In the genomic region with DNA sequence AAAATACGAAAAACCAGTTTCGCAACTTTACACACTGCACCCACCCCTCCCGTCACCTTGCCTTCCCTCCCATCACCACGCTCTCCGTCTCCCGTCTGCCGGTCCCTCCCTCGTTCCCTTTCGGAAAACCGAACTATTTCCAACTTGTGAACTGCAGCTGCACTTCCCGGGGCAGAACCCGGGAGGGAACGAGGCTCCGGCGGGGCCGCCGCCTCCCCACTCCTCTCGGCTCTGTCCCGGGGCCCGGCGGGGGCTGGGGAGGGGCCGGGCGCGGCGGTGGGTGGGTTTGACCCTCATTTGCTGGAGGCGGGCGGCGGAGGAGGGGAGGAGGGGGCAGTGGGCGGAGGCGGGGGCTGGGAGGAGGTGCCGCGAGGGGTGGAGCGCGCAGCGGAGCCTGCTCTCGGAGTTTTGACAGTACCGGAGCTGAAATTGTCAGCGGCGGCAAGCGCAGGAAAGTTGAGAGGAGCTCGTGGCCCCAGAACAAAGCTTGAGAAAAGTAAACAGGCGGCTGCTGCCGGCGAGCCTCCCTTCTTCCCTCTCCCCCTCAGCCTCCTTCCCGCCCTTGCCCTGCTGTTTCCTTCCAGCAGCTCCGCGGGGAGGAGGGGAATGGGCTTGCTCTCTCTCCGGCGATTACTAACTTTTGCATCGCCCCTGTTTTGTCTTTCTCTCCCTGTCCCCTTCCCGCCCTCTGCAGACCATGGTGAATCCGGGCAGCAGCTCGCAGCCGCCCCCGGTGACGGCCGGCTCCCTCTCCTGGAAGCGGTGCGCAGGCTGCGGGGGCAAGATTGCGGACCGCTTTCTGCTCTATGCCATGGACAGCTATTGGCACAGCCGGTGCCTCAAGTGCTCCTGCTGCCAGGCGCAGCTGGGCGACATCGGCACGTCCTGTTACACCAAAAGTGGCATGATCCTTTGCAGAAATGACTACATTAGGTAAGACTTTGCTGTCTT, we compare ENCODE assay signal across 8 cellular contexts. TPM values are rescaled to one million over a fixed set of nuclear protein-coding genes. Genes with fewer than 3 reads are reported as not detected.
DNase-seq lines count a peak whose midpoint lies in the region; ATAC-seq, FAIRE-seq and TF ChIP-seq lines count a peak whose summit lies in the region.

No MANE protein-coding gene starts in this region.

- DNase-seq in ACHN, result peak; percentile 62
- peak; percentile 75 for DNase-seq in HuH-7.5 (ENCODE audit: low spot score)
- DNase-seq in SK-N-SH, result peak; percentile 54
- peak; percentile 78 for DNase-seq in adipocyte (ENCODE audit: low read depth)
- peak; percentile 79 to 92 (median 88) for DNase-seq in heart left ventricle
- DNase-seq in ovary, result peak; percentile 70 to 83 (median 80)
- peak; percentile 76 for DNase-seq in urothelium cell line (ENCODE audit: low spot score)

- H3K36me3 ChIP-seq in SK-N-SH (replicated peaks in 1 of 2; ENCODE audit: control insufficient read depth in 1 of 2, insufficient read depth in 2 of 2, low read length in 1 of 2) (peaks cover 7 to 10% of the 10 kb centered on the region in 2 experiments), adipocyte (ENCODE audit: control insufficient read depth, insufficient read depth, low read length, severe bottlenecking) (peaks cover 26% of the 10 kb centered on the region), heart left ventricle (peaks cover 0 to 6% (median 0%) of the 10 kb centered on the region in 9 donors), ovary (no peaks in the 10 kb centered on the region)

- no peak for ATAC-seq in GM18505 (IDR thresholded peaks at IDR 0.05; ENCODE audit: unreplicated experiment)
- ATAC-seq in heart left ventricle, result peak; percentile 44 to 61 (median 52)

- H3F3A ChIP-seq in SK-N-SH (replicated peaks; ENCODE audit: insufficient read depth), result peaks cover 20% of the 10 kb centered on the region

- H3K9me3 ChIP-seq in SK-N-SH (no peaks in the 10 kb centered on the region), adipocyte (ENCODE audit: control insufficient read depth, low read length) (no peaks in the 10 kb centered on the region), heart left ventricle (no peaks in the 10 kb centered on the region), ovary (no peaks in the 10 kb centered on the region)

- intact Hi-C loops in heart left ventricle (cut with DNase I) (loop anchor here in 4 of 10 donors (5.0 to 10.0 kb wide), 6 partner anchors 73 to 493 kb away; a partner anchor contains a TSS), ovary (cut with DNase I) (loop anchor here in 1 of 4 donors (5.0 kb wide), 1 partner anchor 621 kb away; no protein-coding TSS in a partner anchor)

- peak overlapping the region; percentile 67 to 84 for H3K4me3 ChIP-seq in SK-N-SH (ENCODE audit: low read depth in 2 of 2, low read length in 1 of 2)
- peak overlapping the region; percentile 84 for H3K4me3 ChIP-seq in adipocyte (ENCODE audit: low read length)
- peak overlapping the region; percentile 61 to 88 (median 80) for H3K4me3 ChIP-seq in heart left ventricle
- H3K4me3 ChIP-seq in ovary, result peak overlapping the region; percentile 74

- peak overlapping the region; percentile 87 for H3K4me2 ChIP-seq in SK-N-SH

- peaks cover 7 to 22% of the 10 kb centered on the region in 2 experiments for H3K4me1 ChIP-seq in SK-N-SH (ENCODE audit: control insufficient read depth in 1 of 2, insufficient read depth in 2 of 2, low read depth in 1 of 2, low read length in 1 of 2)
- H3K4me1 ChIP-seq in adipocyte (ENCODE audit: control insufficient read depth, insufficient read depth, low read length), result peaks cover 44% of the 10 kb centered on the region
- peaks cover 3 to 56% (median 37%) of the 10 kb centered on the region in 12 donors for H3K4me1 ChIP-seq in heart left ventricle
- H3K4me1 ChIP-seq in ovary (ENCODE audit: insufficient read depth), result peaks cover 9% of the 10 kb centered on the region

- peaks cover 78% of the 10 kb centered on the region for H3K79me2 ChIP-seq in SK-N-SH (ENCODE audit: insufficient read depth)

- peak; percentile 39 for TF ChIP-seq POLR2A in GM18505 (IDR thresholded peaks at IDR 0.05; ENCODE audit: borderline replicate concordance, extremely low read depth, insufficient read depth, insufficient read length)
- TF ChIP-seq POLR2A in heart left ventricle (IDR thresholded peaks at IDR 0.05), result no peak
- no peak for TF ChIP-seq POLR2A in ovary (IDR thresholded peaks at IDR 0.05)

- H3K27ac ChIP-seq in SK-N-SH (ENCODE audit: low read depth in 2 of 2, low read length in 1 of 2) (peak overlapping the region; percentile 62 to 83; a peak in 3 of 4 replicates), heart left ventricle (peak overlapping the region; percentile 47 to 98 (median 92)), ovary (peak overlapping the region; percentile 50 to 71)

- H3K9ac ChIP-seq in SK-N-SH, result peak overlapping the region; percentile 89; the same call in 1 of the 2 replicates
- H3K9ac ChIP-seq in adipocyte (ENCODE audit: low read length), result peak overlapping the region; percentile 98

- TF ChIP-seq RAD21 in SK-N-SH (IDR thresholded peaks at IDR 0.05; ENCODE audit: low read length), result no peak

- H3K9me2 ChIP-seq in SK-N-SH, result no peaks in the 10 kb centered on the region

- FAIRE-seq in urothelium cell line (lab: Jason Lieb, UNC), result no peak

- H3K27me3 ChIP-seq in SK-N-SH (ENCODE audit: insufficient read depth) (no peaks in the 10 kb centered on the region), adipocyte (replicated peaks; ENCODE audit: control insufficient read depth, insufficient read depth, low read length) (no peaks in the 10 kb centered on the region), heart left ventricle (no peaks in the 10 kb centered on the region), ovary (no peaks in the 10 kb centered on the region)

- TF ChIP-seq CTCF in SK-N-SH (IDR thresholded peaks at IDR 0.05) (peak; percentile 32), heart left ventricle (IDR thresholded peaks at IDR 0.05) (peak in 4 of 12 donors; percentile 5 to 31 (median 18)), ovary (IDR thresholded peaks at IDR 0.05) (no peak)

- peaks cover 12% of the 10 kb centered on the region; the same call in 1 of the 2 replicates for H4K20me1 ChIP-seq in SK-N-SH (ENCODE audit: insufficient read depth)

- CTCF ChIA-PET in SK-N-SH (lab: Yijun Ruan, JAX), result no interaction called here

- 1% methylated on average over 56 of the region's 67 CpGs for WGBS in SK-N-SH (ENCODE audit: low lambda C conversion rate)
- 0 to 1% (median 1%) methylated on average over 56 to 67 of the region's 67 CpGs for WGBS in heart left ventricle, 4 donors
- 0 to 1% (median 1%) methylated on average over 67 of the region's 67 CpGs for WGBS in ovary, 3 donors

- TF ChIP-seq EP300 in SK-N-SH (IDR thresholded peaks at IDR 0.05; ENCODE audit: borderline replicate concordance in 1 of 2, low read depth in 1 of 2, low read length in 1 of 2), result no peak
- TF ChIP-seq EP300 in ovary (IDR thresholded peaks at IDR 0.05), result no peak

- in situ Hi-C loops in ACHN (cut with HindIII; ENCODE audit: low pct_ligation_motif_present, low pct_unique_long_range_greater_than_20kb, low sequenced_read_pairs), result no loop called here

- POLR2A ChIA-PET in SK-N-SH (lab: Yijun Ruan, JAX), result no interaction called here

- peak overlapping the region; percentile 25; the same call in 1 of the 2 replicates for H2AFZ ChIP-seq in SK-N-SH (ENCODE audit: low read depth)

TF ChIP-seq in SK-N-SH, 30 proteins besides CTCF, POLR2A, EP300 and RAD21 (continues in another document):
- no peak for TF ChIP-seq NFIC (IDR thresholded peaks at IDR 0.05; ENCODE audit: borderline replicate concordance)
- TF ChIP-seq, protein P1, sequence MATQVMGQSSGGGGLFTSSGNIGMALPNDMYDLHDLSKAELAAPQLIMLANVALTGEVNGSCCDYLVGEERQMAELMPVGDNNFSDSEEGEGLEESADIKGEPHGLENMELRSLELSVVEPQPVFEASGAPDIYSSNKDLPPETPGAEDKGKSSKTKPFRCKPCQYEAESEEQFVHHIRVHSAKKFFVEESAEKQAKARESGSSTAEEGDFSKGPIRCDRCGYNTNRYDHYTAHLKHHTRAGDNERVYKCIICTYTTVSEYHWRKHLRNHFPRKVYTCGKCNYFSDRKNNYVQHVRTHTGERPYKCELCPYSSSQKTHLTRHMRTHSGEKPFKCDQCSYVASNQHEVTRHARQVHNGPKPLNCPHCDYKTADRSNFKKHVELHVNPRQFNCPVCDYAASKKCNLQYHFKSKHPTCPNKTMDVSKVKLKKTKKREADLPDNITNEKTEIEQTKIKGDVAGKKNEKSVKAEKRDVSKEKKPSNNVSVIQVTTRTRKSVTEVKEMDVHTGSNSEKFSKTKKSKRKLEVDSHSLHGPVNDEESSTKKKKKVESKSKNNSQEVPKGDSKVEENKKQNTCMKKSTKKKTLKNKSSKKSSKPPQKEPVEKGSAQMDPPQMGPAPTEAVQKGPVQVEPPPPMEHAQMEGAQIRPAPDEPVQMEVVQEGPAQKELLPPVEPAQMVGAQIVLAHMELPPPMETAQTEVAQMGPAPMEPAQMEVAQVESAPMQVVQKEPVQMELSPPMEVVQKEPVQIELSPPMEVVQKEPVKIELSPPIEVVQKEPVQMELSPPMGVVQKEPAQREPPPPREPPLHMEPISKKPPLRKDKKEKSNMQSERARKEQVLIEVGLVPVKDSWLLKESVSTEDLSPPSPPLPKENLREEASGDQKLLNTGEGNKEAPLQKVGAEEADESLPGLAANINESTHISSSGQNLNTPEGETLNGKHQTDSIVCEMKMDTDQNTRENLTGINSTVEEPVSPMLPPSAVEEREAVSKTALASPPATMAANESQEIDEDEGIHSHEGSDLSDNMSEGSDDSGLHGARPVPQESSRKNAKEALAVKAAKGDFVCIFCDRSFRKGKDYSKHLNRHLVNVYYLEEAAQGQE (IDR thresholded peaks at IDR 0.05; ENCODE audit: low read depth, low read length), result 0 out of 2 replicates have a peak, but pooled peaks have one; percentile 36
- TF ChIP-seq, protein P2, sequence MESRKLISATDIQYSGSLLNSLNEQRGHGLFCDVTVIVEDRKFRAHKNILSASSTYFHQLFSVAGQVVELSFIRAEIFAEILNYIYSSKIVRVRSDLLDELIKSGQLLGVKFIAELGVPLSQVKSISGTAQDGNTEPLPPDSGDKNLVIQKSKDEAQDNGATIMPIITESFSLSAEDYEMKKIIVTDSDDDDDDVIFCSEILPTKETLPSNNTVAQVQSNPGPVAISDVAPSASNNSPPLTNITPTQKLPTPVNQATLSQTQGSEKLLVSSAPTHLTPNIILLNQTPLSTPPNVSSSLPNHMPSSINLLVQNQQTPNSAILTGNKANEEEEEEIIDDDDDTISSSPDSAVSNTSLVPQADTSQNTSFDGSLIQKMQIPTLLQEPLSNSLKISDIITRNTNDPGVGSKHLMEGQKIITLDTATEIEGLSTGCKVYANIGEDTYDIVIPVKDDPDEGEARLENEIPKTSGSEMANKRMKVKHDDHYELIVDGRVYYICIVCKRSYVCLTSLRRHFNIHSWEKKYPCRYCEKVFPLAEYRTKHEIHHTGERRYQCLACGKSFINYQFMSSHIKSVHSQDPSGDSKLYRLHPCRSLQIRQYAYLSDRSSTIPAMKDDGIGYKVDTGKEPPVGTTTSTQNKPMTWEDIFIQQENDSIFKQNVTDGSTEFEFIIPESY (IDR thresholded peaks at IDR 0.05; ENCODE audit: borderline replicate concordance, low read depth), result no peak

RNA-seq across cellular contexts. Expression of a gene that starts 2.9 kb away (rescaled TPM):
- polyA plus RNA-seq in SK-N-SH (2012; rRNA removed) (64.7 and 71.1 TPM in 2 replicates), heart left ventricle (10 to 100 TPM; 23.7 to 49.0 TPM), ovary (10 to 100 TPM; 50.5 to 85.4 TPM)
- 63.6 and 78.5 TPM in 2 replicates for polyA plus RNA-seq in SK-N-SH (2012; cell fraction: cytosol; rRNA removed)
- 30.6 and 72.4 TPM in 2 replicates for polyA plus RNA-seq in SK-N-SH (2012; cell fraction: nucleus; rRNA removed)
- total RNA-seq in heart left ventricle (10 to 100 TPM; 23.3 to 60.7 (median 29.6) TPM), ovary (10 to 100 TPM; 21.7 to 45.4 (median 35.4) TPM)
